In the genomic region with DNA sequence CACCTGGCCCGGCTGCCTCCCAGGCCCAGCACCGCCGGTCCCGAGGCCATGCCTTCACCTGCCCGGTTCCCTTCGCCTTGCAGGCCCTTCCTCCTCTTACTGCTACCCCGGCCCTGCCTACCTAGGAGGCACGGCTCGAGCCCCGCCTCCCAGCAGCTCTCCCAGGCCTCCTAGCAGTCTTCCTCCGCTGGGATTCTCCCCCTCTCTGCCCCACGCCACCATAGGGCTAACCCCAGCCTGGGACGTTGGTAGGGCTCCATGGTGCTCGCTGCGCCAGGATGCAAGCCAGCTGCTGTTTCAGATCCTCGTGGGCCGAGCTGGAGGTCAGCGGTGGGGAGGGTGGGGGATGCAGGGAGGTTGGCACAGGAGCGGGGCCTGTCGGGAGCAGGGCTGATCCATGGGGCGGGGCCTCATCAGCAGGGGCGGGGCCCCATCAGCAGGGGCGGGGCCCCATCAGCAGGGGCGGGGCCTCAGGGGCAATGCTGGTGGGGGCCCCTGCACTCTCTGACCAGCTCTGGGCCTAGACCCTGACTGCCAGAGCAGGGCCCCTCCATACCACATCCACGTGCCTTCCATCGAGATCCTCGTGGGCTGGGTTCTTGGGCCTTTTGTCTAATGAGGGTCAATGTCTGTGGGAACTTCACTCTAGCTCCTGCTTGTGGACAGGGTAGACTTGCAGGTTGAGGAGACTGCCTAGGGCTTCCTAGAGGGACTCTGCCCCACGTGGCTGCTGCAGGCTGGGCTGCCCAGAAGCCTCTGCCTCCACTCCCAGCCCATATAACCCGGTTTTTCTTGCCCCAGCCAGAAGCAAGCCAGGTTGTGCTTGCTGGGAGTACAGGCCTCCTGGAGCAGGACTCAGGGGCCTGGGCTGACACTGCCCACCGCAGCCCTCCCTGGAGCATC, we compare ENCODE assay signal across 7 cellular contexts.
DNase-seq lines count a peak whose midpoint lies in the region; ATAC-seq and TF ChIP-seq lines count a peak whose summit lies in the region.

No MANE protein-coding gene starts in this region.

- no peaks in the 10 kb centered on the region for H3K4me1 ChIP-seq in neural progenitor cell

- no peaks in the 10 kb centered on the region for H3K9me3 Mint-ChIP-seq in effector memory CD8-positive, alpha-beta T cell
- no peaks in the 10 kb centered on the region for H3K9me3 Mint-ChIP-seq in neural progenitor cell

- H3K4me1 Mint-ChIP-seq in effector memory CD8-positive, alpha-beta T cell (ENCODE audit: low read depth in 2 of 2), result peaks cover 6% of the 10 kb centered on the region in 2 donors
- peaks cover 7% of the 10 kb centered on the region for H3K4me1 Mint-ChIP-seq in neural progenitor cell

- H3K4me2 ChIP-seq in neural progenitor cell, result peak overlapping the region; percentile 87

- H3K79me2 ChIP-seq in neural progenitor cell (ENCODE audit: low read depth), result no peaks in the 10 kb centered on the region

- no peaks in the 10 kb centered on the region for H3K27me3 Mint-ChIP-seq in effector memory CD8-positive, alpha-beta T cell
- peaks cover 7% of the 10 kb centered on the region for H3K27me3 Mint-ChIP-seq in neural progenitor cell (ENCODE audit: insufficient read depth, low read depth)

- peaks cover 22% of the 10 kb centered on the region for H3F3A ChIP-seq in neural progenitor cell (ENCODE audit: low read depth)

- H3K27me3 ChIP-seq in neural progenitor cell, result no peaks in the 10 kb centered on the region

- H3K27ac ChIP-seq in neural progenitor cell, result no peak overlapping the region

- peaks cover 12% of the 10 kb centered on the region for H3K36me3 Mint-ChIP-seq in effector memory CD8-positive, alpha-beta T cell (ENCODE audit: insufficient read depth)
- H3K36me3 Mint-ChIP-seq in neural progenitor cell, result no peaks in the 10 kb centered on the region

- TF ChIP-seq CTCF in neural progenitor cell (IDR thresholded peaks at IDR 0.05) (no peak), foreskin fibroblast (IDR thresholded peaks at IDR 0.05; ENCODE audit: low read depth, low read length) (no peak)

- peak; percentile 37 for ATAC-seq in GM19438 (IDR thresholded peaks at IDR 0.05; ENCODE audit: low read depth, unreplicated experiment)
- ATAC-seq in effector memory CD8-positive, alpha-beta T cell (replicated peaks), result no peak
- no peak for ATAC-seq in HG02678 (IDR thresholded peaks at IDR 0.05; ENCODE audit: unreplicated experiment)
- no peak for ATAC-seq in GM19467 (IDR thresholded peaks at IDR 0.05; ENCODE audit: unreplicated experiment)

- peak overlapping the region; percentile 73 for H2AFZ ChIP-seq in neural progenitor cell (replicated peaks)

- no peaks in the 10 kb centered on the region for H3K9me3 ChIP-seq in neural progenitor cell (ENCODE audit: low read depth)

- peaks cover 7% of the 10 kb centered on the region for H4K20me1 ChIP-seq in neural progenitor cell (ENCODE audit: low read depth)

- no peak overlapping the region for H3K9ac ChIP-seq in neural progenitor cell

- H3K4me3 ChIP-seq in neural progenitor cell (peak overlapping the region; percentile 58), foreskin fibroblast (ENCODE audit: low read depth in 1 of 2, low read length in 2 of 2) (no peak overlapping the region)

- DNase-seq in NCI-H146 treated with DMSO at 0.1 percent for 48 hours (lab: John Stamatoyannopoulos, UW; ENCODE audit: unreplicated experiment) (peak; percentile 55), neural progenitor cell (ENCODE audit: low spot score) (peak; percentile 65), foreskin fibroblast (no peak)
- peak in 1 of 3 experiments; percentile 21 for DNase-seq in effector memory CD8-positive, alpha-beta T cell

- peak overlapping the region; percentile 12 to 28 for H3K27ac Mint-ChIP-seq in effector memory CD8-positive, alpha-beta T cell
- no peak overlapping the region for H3K27ac Mint-ChIP-seq in neural progenitor cell

- no peaks in the 10 kb centered on the region for H3K36me3 ChIP-seq in neural progenitor cell

- peak overlapping the region; percentile 14 to 41 for H3K4me3 Mint-ChIP-seq in effector memory CD8-positive, alpha-beta T cell
- peak overlapping the region; percentile 55 for H3K4me3 Mint-ChIP-seq in neural progenitor cell

Comparison
In these comparisons a context has a peak if more than half of its experiments do, and no peak if none do; other contexts are left out.
1. DNase-seq: peak in NCI-H146 treated with DMSO at 0.1 percent for 48 hours (single experiment) and neural progenitor cell (single experiment); none in foreskin fibroblast (0 of 2).